In genomic region chr15:70164156-70164900, GRCh38 we compare ENCODE assay signal across 19 cellular contexts.
"Had no signal": no experiment of that assay in that cellular context is flagged by ENCODE, and none has a peak within 500 bp of the region (broad histone marks: within the 10 kb centered on the region; RNA-seq: fewer than 3 reads in every experiment).

No MANE protein-coding gene starts in this region.

- H3K36me3 ChIP-seq: breast epithelium, upper lobe of left lung had no signal

- DNase-seq: activated CD4-positive, alpha-beta T cell treated with anti-CD3 and anti-CD28 coated beads for 48 hours; activated CD8-positive, alpha-beta memory T cell treated with anti-CD3 and anti-CD28 coated beads, Interleukin-2, amount 50 U/mL, for 48 hours; activated CD8-positive, alpha-beta T cell treated with anti-CD3 and anti-CD28 coated beads for 36 hours; activated gamma-delta T cell treated with Interleukin-2 at 50 U/mL for 16 hours; activated naive CD8-positive, alpha-beta T cell treated with anti-CD3 and anti-CD28 coated beads, Interleukin-2, amount 10 ng/mL, durations not matched to agents 7 days and 5 days; activated T-cell treated with anti-CD3 and anti-CD28 coated beads, Interleukin-2, amount 50 U/mL, for 72 hours; dorsolateral prefrontal cortex; naive B cell; stimulated activated CD4-positive, alpha-beta T cell treated with anti-CD3 and anti-CD28 coated beads, Interleukin-4, amount 100 ng/mL, for 4 hours; stimulated activated CD8-positive, alpha-beta memory T cell treated with anti-CD3 and anti-CD28 coated beads, Interleukin-4, amount 100 ng/mL, for 48 hours; stimulated activated naive CD4-positive, alpha-beta T cell treated with Interleukin-2 at 50 U/mL for 16 hours; substantia nigra; T-helper 17 cell; upper lobe of left lung had no signal

- H3K27me3 Mint-ChIP-seq: activated CD8-positive, alpha-beta T cell treated with anti-CD3 and anti-CD28 coated beads for 36 hours had no signal

- H3K79me2 ChIP-seq: parathyroid adenoma had no signal

- H3K9me3 Mint-ChIP-seq: activated CD8-positive, alpha-beta T cell treated with anti-CD3 and anti-CD28 coated beads for 36 hours; activated naive CD8-positive, alpha-beta T cell treated with anti-CD3 and anti-CD28 coated beads, Interleukin-2, amount 10 ng/mL, durations not matched to agents 7 days and 5 days; activated T-cell treated with anti-CD3 and anti-CD28 coated beads, Interleukin-2, amount 50 U/mL, for 72 hours; naive B cell; WTC11 had no signal

- H2AFZ ChIP-seq: parathyroid adenoma had no signal

- H3K9me3 ChIP-seq: breast epithelium, upper lobe of left lung had no signal

- H3K4me1 ChIP-seq: breast epithelium, parathyroid adenoma had no signal

- H3K4me3 Mint-ChIP-seq: activated CD8-positive, alpha-beta T cell treated with anti-CD3 and anti-CD28 coated beads for 36 hours; activated naive CD8-positive, alpha-beta T cell treated with anti-CD3 and anti-CD28 coated beads, Interleukin-2, amount 10 ng/mL, durations not matched to agents 7 days and 5 days; activated T-cell treated with anti-CD3 and anti-CD28 coated beads, Interleukin-2, amount 50 U/mL, for 72 hours; naive B cell; T-helper 17 cell; WTC11 had no signal

- H3K27ac Mint-ChIP-seq: activated CD8-positive, alpha-beta T cell treated with anti-CD3 and anti-CD28 coated beads for 36 hours; activated naive CD8-positive, alpha-beta T cell treated with anti-CD3 and anti-CD28 coated beads, Interleukin-2, amount 10 ng/mL, durations not matched to agents 7 days and 5 days; activated T-cell treated with anti-CD3 and anti-CD28 coated beads, Interleukin-2, amount 50 U/mL, for 72 hours; naive B cell; T-helper 17 cell; WTC11 had no signal

- H3K36me3 Mint-ChIP-seq: activated naive CD8-positive, alpha-beta T cell treated with anti-CD3 and anti-CD28 coated beads, Interleukin-2, amount 10 ng/mL, durations not matched to agents 7 days and 5 days; naive B cell; WTC11 had no signal

- ATAC-seq: activated CD8-positive, alpha-beta T cell treated with anti-CD3 and anti-CD28 coated beads for 36 hours; activated T-cell treated with anti-CD3 and anti-CD28 coated beads, Interleukin-2, amount 50 U/mL, for 72 hours; T-helper 17 cell; WTC11 had no signal

- H3K4me3 ChIP-seq: breast epithelium, dorsolateral prefrontal cortex, lung, skin epidermis, upper lobe of left lung had no signal

- H3K9ac ChIP-seq: parathyroid adenoma had no signal

- H3K27me3 ChIP-seq: breast epithelium, upper lobe of left lung had no signal

- H3K27ac ChIP-seq: dorsolateral prefrontal cortex, parathyroid adenoma, skin epidermis, upper lobe of left lung had no signal
